8 cellular contexts compared by ENCODE assay signal in genomic region chr7:139731802-139732470, GRCh38. TPM values are rescaled to one million over a fixed set of nuclear protein-coding genes. Genes with fewer than 3 reads are reported as not detected.
DNase-seq lines count a peak whose midpoint lies in the region; ATAC-seq and TF ChIP-seq lines count a peak whose summit lies in the region.

No MANE protein-coding gene starts in this region.

- H3K9me3 Mint-ChIP-seq in chondrocyte (ENCODE audit: low read depth), result no peaks in the 10 kb centered on the region

- H3K27me3 Mint-ChIP-seq in chondrocyte (ENCODE audit: low read depth), result no peaks in the 10 kb centered on the region

- DNase-seq in EH (ENCODE audit: low read depth) (peak; percentile 91), NCI-H69 (lab: John Stamatoyannopoulos, UW) (peak; percentile 60), chondrocyte (ENCODE audit: low spot score) (no peak), lung (ENCODE audit: low spot score) (peak; percentile 94), upper lobe of right lung (peak; percentile 92), DMS114 treated with DMSO at 0.1 percent for 48 hours (lab: John Stamatoyannopoulos, UW; ENCODE audit: unreplicated experiment) (no peak), epidermal melanocyte (ENCODE audit: insufficient read length, low spot score) (no peak)

- H3K9me3 ChIP-seq in lung (ENCODE audit: control insufficient read depth in 2 of 2, insufficient read depth in 1 of 2, low read length in 1 of 2) (no peaks in the 10 kb centered on the region), upper lobe of right lung (no peaks in the 10 kb centered on the region)

- peak overlapping the region; percentile 90 to 98 for H3K27ac ChIP-seq in lung (ENCODE audit: low read depth in 1 of 2, low read length in 1 of 2)
- H3K27ac ChIP-seq in upper lobe of right lung, result peak overlapping the region; percentile 83

- peaks cover 88% of the 10 kb centered on the region for H3K4me1 Mint-ChIP-seq in chondrocyte (ENCODE audit: low read depth)

- intact Hi-C loops in upper lobe of right lung (cut with DNase I), result no loop called here

- H3K4me3 Mint-ChIP-seq in chondrocyte (ENCODE audit: unreplicated experiment), result peak overlapping the region; percentile 57

- no peak for TF ChIP-seq CTCF in chondrocyte (IDR thresholded peaks at IDR 0.05)
- no peak for TF ChIP-seq CTCF in lung (IDR thresholded peaks at IDR 0.05; ENCODE audit: control extremely low read depth, extremely low read depth)
- TF ChIP-seq CTCF in upper lobe of right lung (IDR thresholded peaks at IDR 0.05), result no peak

- H3K4me3 ChIP-seq in lung (no peak overlapping the region), upper lobe of right lung (no peak overlapping the region)

- 27 to 41% methylated on average over 9 of the region's 9 CpGs for whole genome bisulfite sequencing in lung, 2 donors

- peaks cover 6% of the 10 kb centered on the region for H3K36me3 Mint-ChIP-seq in chondrocyte (ENCODE audit: low read depth)

- peaks cover 19 to 70% of the 10 kb centered on the region in 2 donors for H3K4me1 ChIP-seq in lung (ENCODE audit: control insufficient read depth in 2 of 2, insufficient read depth in 2 of 2, low read length in 2 of 2)
- peaks cover 52% of the 10 kb centered on the region for H3K4me1 ChIP-seq in upper lobe of right lung

- H3K36me3 ChIP-seq in lung (ENCODE audit: control insufficient read depth in 2 of 2, insufficient read depth in 2 of 2, low read length in 2 of 2) (no peaks in the 10 kb centered on the region), upper lobe of right lung (no peaks in the 10 kb centered on the region)

- H3K27ac Mint-ChIP-seq in chondrocyte (ENCODE audit: unreplicated experiment), result peak overlapping the region; percentile 98

- H3K27me3 ChIP-seq in lung (ENCODE audit: control insufficient read depth, insufficient read depth), result no peaks in the 10 kb centered on the region
- H3K27me3 ChIP-seq in upper lobe of right lung, result no peaks in the 10 kb centered on the region

- peak; percentile 66 for ATAC-seq in lung (ENCODE audit: insufficient read depth, low FRiP score)
- peak; percentile 89 for ATAC-seq in upper lobe of right lung
- ATAC-seq in HG03045 (IDR thresholded peaks at IDR 0.05; ENCODE audit: unreplicated experiment), result no peak

RNA-seq across cellular contexts. Expression of gene HIPK2, which starts 45.9 kb away (rescaled TPM):
- total RNA-seq in chondrocyte (71.2 to 75.6 TPM (median 72.3 TPM) in 3 replicates), lung (10 to 100 TPM; 22.6 to 65.1 TPM), upper lobe of right lung (64.3 TPM)
- 10 to 100 TPM in 1 of 2 donors, 1 to 10 TPM in 1; 8.7 to 13.9 TPM for polyA plus RNA-seq in lung

Comparison
In these comparisons a context has a peak if more than half of its experiments do, and no peak if none do; other contexts are left out.
1. DNase-seq: peak in EH (single experiment), NCI-H69 (single experiment), lung (single experiment) and upper lobe of right lung (single experiment); none in chondrocyte (single experiment), DMS114 treated with DMSO at 0.1 percent for 48 hours (single experiment) and epidermal melanocyte (single experiment).